8 cellular contexts compared by ENCODE assay signal in the genomic region with DNA sequence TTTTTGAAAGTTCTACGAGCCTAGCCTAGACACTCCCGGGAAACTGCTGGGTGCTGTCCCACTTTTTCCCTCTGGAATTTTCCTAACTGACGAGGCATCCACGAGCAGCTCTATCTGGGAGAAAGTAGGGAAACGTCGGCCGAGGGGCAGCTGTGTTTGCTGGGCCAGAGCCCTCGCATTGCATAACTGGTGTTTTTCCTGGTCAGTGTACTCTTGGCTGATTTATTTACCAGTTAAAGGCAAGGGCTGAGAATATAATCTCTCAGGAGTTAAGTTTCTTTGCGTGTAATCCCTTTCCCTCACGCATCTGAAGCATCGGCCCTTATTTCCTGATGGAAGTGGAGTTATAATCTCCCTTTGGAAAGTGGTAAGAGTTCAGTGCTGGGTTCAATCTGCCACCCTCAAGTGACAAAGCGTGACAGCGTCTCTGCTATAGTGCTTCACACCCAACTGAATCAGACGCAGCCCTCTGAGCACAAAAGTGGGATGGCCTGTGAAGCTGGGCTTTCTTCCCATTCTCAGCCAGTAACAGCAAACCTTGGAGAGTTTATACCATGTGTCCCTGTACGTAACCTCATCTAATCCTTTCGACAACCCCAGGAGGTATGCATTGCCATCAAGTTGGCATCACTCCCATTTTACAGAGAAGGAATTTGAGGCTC.
A peak's percentile ranks its signal among the peaks of the same experiment; 100 is the strongest.
DNase-seq lines count a peak whose midpoint lies in the region; ATAC-seq, FAIRE-seq and TF ChIP-seq lines count a peak whose summit lies in the region.

No MANE protein-coding gene starts in this region.

- H3K4me1 ChIP-seq in ascending aorta: peaks cover 0 to 16% of the 10 kb centered on the region in 2 donors
- peaks cover 26% of the 10 kb centered on the region for H3K4me1 ChIP-seq in keratinocyte (ENCODE audit: control insufficient read depth, extremely low read depth, insufficient read depth, low read length)

- DNase-seq in AG10803 (ENCODE audit: low read depth): peak; percentile 47
- no peak for DNase-seq in ascending aorta (ENCODE audit: low spot score in 2 of 2)
- DNase-seq in keratinocyte (ENCODE audit: low read depth, low spot score): no peak
- peak; percentile 43 for DNase-seq in retinal pigment epithelial cell (ENCODE audit: low read depth)
- no peak for DNase-seq in activated CD8-positive, alpha-beta memory T cell treated with anti-CD3 and anti-CD28 coated beads for 24 hours
- DNase-seq in GM20000 (ENCODE audit: low spot score): no peak

- no peaks in the 10 kb centered on the region for H3K79me2 ChIP-seq in keratinocyte (ENCODE audit: control insufficient read depth, insufficient read depth, low read length)

- TF ChIP-seq CTCF in AG10803 (conservative IDR thresholded peaks at IDR 0.05; ENCODE audit: low read length) (no peak), ascending aorta (IDR thresholded peaks at IDR 0.05) (no peak), keratinocyte (optimal IDR thresholded peaks at IDR 0.05 in 1 of 3, IDR thresholded peaks at IDR 0.05 in 1 of 3, conservative IDR thresholded peaks at IDR 0.05 in 1 of 3; ENCODE audit: extremely low read depth in 1 of 3, insufficient read depth in 2 of 3, low read length in 3 of 3) (no peak), retinal pigment epithelial cell (conservative IDR thresholded peaks at IDR 0.05; ENCODE audit: low read depth, low read length) (no peak), GM20000 (IDR thresholded peaks at IDR 0.05; ENCODE audit: extremely low read depth, missing control alignments) (no peak)

- dilution Hi-C loops in keratinocyte (cut with MboI; ENCODE audit: extremely low pct_ligation_motif_present, low sequenced_read_pairs): no loop called here

- peak overlapping the region; percentile 37 for H3K4me2 ChIP-seq in keratinocyte (ENCODE audit: control insufficient read depth, extremely low read depth, insufficient read depth, low read depth, low read length)

- peak; percentile 85 for FAIRE-seq in keratinocyte (lab: Jason Lieb, UNC)

- peak overlapping the region; percentile 56 for H2AFZ ChIP-seq in keratinocyte (ENCODE audit: control insufficient read depth, low read length)

- no peaks in the 10 kb centered on the region for H3K27me3 ChIP-seq in ascending aorta
- H3K27me3 ChIP-seq in keratinocyte (ENCODE audit: control insufficient read depth, extremely low read depth, insufficient read depth, low read length): no peaks in the 10 kb centered on the region

- H3K27ac ChIP-seq in ascending aorta: peak overlapping the region; percentile 72 to 87
- H3K27ac ChIP-seq in keratinocyte (ENCODE audit: control insufficient read depth, insufficient read depth, low read length): no peak overlapping the region

- intact Hi-C loops in ascending aorta (cut with DNase I): loop anchor here (1.0 to 5.0 kb wide), 2 partner anchors 255 to 331 kb away; no protein-coding TSS in a partner anchor

- no peaks in the 10 kb centered on the region for H3K36me3 ChIP-seq in ascending aorta
- H3K36me3 ChIP-seq in keratinocyte (ENCODE audit: control insufficient read depth in 2 of 2, extremely low read depth in 1 of 2, insufficient read depth in 2 of 2, low read length in 2 of 2): no peaks in the 10 kb centered on the region

- no peak overlapping the region for H3K9ac ChIP-seq in keratinocyte (ENCODE audit: control insufficient read depth, extremely low read depth, insufficient read depth, low read length)

- ATAC-seq in HG02970 (IDR thresholded peaks at IDR 0.05; ENCODE audit: low FRiP score, unreplicated experiment) (no peak), SK-N-SH treated with all-trans-retinoic acid at 6 μM for 48 hours (no peak)

- H3K9me1 ChIP-seq in keratinocyte (ENCODE audit: control insufficient read depth, extremely low read depth, insufficient read depth, low read length): no peaks in the 10 kb centered on the region

- H3K9me3 ChIP-seq in ascending aorta (no peaks in the 10 kb centered on the region), keratinocyte (ENCODE audit: control insufficient read depth, low read depth, low read length) (no peaks in the 10 kb centered on the region)

- H4K20me1 ChIP-seq in keratinocyte (ENCODE audit: control insufficient read depth, extremely low read depth, insufficient read depth, low read length): no peaks in the 10 kb centered on the region

- H3K4me3 ChIP-seq in AG10803 (ENCODE audit: low read length) (peak overlapping the region; percentile 28), ascending aorta (peak overlapping the region; percentile 25 to 56), keratinocyte (ENCODE audit: control insufficient read depth in 2 of 3, extremely low read depth in 1 of 3, insufficient read depth in 2 of 3, low read depth in 1 of 3, low read length in 3 of 3) (no peak overlapping the region), retinal pigment epithelial cell (ENCODE audit: low read length) (no peak overlapping the region)

TF ChIP-seq in SK-N-SH treated with all-trans-retinoic acid at 6 μM for 48 hours, 23 proteins besides CTCF, POLR2A, EP300 and RAD21:
- TF ChIP-seq GLIS3 (CRISPR knock-in tag; IDR thresholded peaks at IDR 0.05) (no peak), ZFP3 (CRISPR knock-in tag; IDR thresholded peaks at IDR 0.05) (no peak), PPARA (CRISPR knock-in tag; IDR thresholded peaks at IDR 0.05; ENCODE audit: borderline replicate concordance) (no peak), ZNF8 (CRISPR knock-in tag; IDR thresholded peaks at IDR 0.05) (no peak), ZFP30 (CRISPR knock-in tag; IDR thresholded peaks at IDR 0.05) (no peak), TOX (CRISPR knock-in tag; IDR thresholded peaks at IDR 0.05; ENCODE audit: borderline replicate concordance) (no peak), OSR1 (CRISPR knock-in tag; IDR thresholded peaks at IDR 0.05) (no peak), ESRRG (CRISPR knock-in tag; IDR thresholded peaks at IDR 0.05) (no peak)

Comparison
In these comparisons a context has a peak if more than half of its experiments do, and no peak if none do; other contexts are left out.
1. DNase-seq: peak in AG10803 (single experiment) and retinal pigment epithelial cell (single experiment); none in ascending aorta (0 of 2), keratinocyte (single experiment), activated CD8-positive, alpha-beta memory T cell treated with anti-CD3 and anti-CD28 coated beads for 24 hours (single experiment) and GM20000 (single experiment).
2. H3K4me3 ChIP-seq: peak in AG10803 (single experiment) and ascending aorta (2 of 2); none in keratinocyte (0 of 3) and retinal pigment epithelial cell (single experiment).